11 cellular contexts compared by ENCODE assay signal in the genomic region with DNA sequence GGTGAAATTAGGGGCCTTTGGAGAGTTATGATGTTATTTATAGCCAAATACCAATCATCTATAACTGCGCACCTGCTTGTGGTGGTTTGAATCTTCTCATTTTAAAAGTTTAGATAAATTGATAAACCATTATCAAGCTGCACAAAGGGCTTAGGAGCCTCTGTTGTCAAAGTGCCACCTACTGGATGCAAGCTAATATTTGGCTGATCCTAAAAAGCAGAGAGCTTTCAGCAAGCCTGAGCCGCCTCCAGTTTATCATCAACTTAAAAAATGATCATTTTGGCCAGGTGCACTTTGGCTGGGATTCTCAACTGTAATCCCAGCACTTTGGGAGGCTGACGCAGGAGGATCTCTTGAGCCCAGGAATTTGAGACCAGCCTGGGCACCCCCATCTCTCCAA. TPM values are rescaled to one million over a fixed set of nuclear protein-coding genes. Genes with fewer than 3 reads are reported as not detected.
DNase-seq lines count a peak whose midpoint lies in the region; ATAC-seq, FAIRE-seq and TF ChIP-seq lines count a peak whose summit lies in the region.
"Had no signal": no experiment of that assay in that cellular context is flagged by ENCODE, and none has a peak within 500 bp of the region (broad histone marks: within the 10 kb centered on the region; RNA-seq: fewer than 3 reads in every experiment).

No MANE protein-coding gene starts in this region.

- H2BK120ac ChIP-seq in IMR-90 (ENCODE audit: low read depth, low read length): no peak overlapping the region

- intact Hi-C loops in IMR-90 (cut with micrococcal nuclease): no loop called here

- CTCF ChIA-PET in IMR-90 (lab: Yijun Ruan, JAX): interaction anchor here (1.3 kb wide), 1 partner anchor 13 kb away, joined by 3 read pairs; no protein-coding TSS in a partner anchor

- dilution Hi-C loops in IMR-90 (cut with HindIII; ENCODE audit: low sequenced_read_pairs, unreplicated experiment): no loop called here

- H3K4me2 ChIP-seq in IMR-90 (ENCODE audit: low read depth, low read length): no peak overlapping the region

- H3K4me3 ChIP-seq in IMR-90 (ENCODE audit: insufficient read depth, low read depth, low read length) (no peak overlapping the region), astrocyte of the cerebellum (ENCODE audit: low read depth, low read length) (no peak overlapping the region), liver (ENCODE audit: low read depth in 1 of 3, low read length in 3 of 3) (peak overlapping the region in 2 of 3 donors; percentile 37 to 49)

- DNase-seq in D721Med (ENCODE audit: insufficient read length, low spot score) (no peak), IMR-90 (peak; percentile 30), astrocyte of the cerebellum (ENCODE audit: low read depth) (no peak), GM19238 (ENCODE audit: insufficient read length, low spot score) (no peak), erythroblast (lab: John Stamatoyannopoulos, UW) (no peak)
- DNase-seq in activated T-cell treated with anti-CD3 and anti-CD28 coated beads, Interleukin-2, amount 50 U/mL, for 4 hours: no peak

- H3K9me3 Mint-ChIP-seq in activated T-cell treated with anti-CD3 and anti-CD28 coated beads, Interleukin-2, amount 50 U/mL, for 4 hours: no peaks in the 10 kb centered on the region
- H3K9me3 Mint-ChIP-seq: activated naive CD4-positive, alpha-beta T cell treated with anti-CD3 and anti-CD28 coated beads, Interleukin-2, amount 50 U/mL, for 72 hours had no signal

- BruUV-seq in IMR-90 (replicated peaks; lab: Mats Ljungman, UMichigan): no TSS peak

- no peak for FAIRE-seq in D721Med (lab: Jason Lieb, UNC)
- FAIRE-seq: G401.6 had no signal

- H3K4ac ChIP-seq in IMR-90 (ENCODE audit: low read depth, low read length): no peak overlapping the region

- H3K14ac ChIP-seq in IMR-90 (replicated peaks; ENCODE audit: low read depth, low read length): no peak overlapping the region

- H3K4me1 Mint-ChIP-seq in activated T-cell treated with anti-CD3 and anti-CD28 coated beads, Interleukin-2, amount 50 U/mL, for 4 hours (ENCODE audit: low read depth): no peaks in the 10 kb centered on the region

- TF ChIP-seq POLR2A in IMR-90 (IDR thresholded peaks at IDR 0.05; ENCODE audit: low read depth, low read length) (no peak), erythroblast (IDR thresholded peaks at IDR 0.05; ENCODE audit: low read length) (no peak)

- no peaks in the 10 kb centered on the region for H3K36me3 Mint-ChIP-seq in activated T-cell treated with anti-CD3 and anti-CD28 coated beads, Interleukin-2, amount 50 U/mL, for 4 hours (ENCODE audit: insufficient read depth)
- H3K36me3 Mint-ChIP-seq: activated naive CD4-positive, alpha-beta T cell treated with anti-CD3 and anti-CD28 coated beads, Interleukin-2, amount 50 U/mL, for 72 hours had no signal

- H3K9me1 ChIP-seq in IMR-90 (ENCODE audit: insufficient read depth, low read length): no peaks in the 10 kb centered on the region

- H3K18ac ChIP-seq in IMR-90 (ENCODE audit: low read depth, low read length): no peak overlapping the region

- H2BK20ac ChIP-seq in IMR-90 (ENCODE audit: low read depth, low read length): no peak overlapping the region

- 0 out of 2 replicates have a peak, but pooled peaks have one; percentile 25 for TF ChIP-seq RAD21 in IMR-90 (IDR thresholded peaks at IDR 0.05; ENCODE audit: low read length)
- peak; percentile 68 to 71 for TF ChIP-seq RAD21 in liver (IDR thresholded peaks at IDR 0.05)

- H4K91ac ChIP-seq in IMR-90 (ENCODE audit: insufficient read depth, low read depth, low read length): no peak overlapping the region

- WGBS in IMR-90 (ENCODE audit: extremely low coverage in 2 of 2, insufficient read length in 1 of 2), 2 experiments: no CpG with 5 or more reads among the region's 3 CpGs
- 37% methylated on average over 3 of the region's 3 CpGs for WGBS in liver

- H3K9ac ChIP-seq in IMR-90 (ENCODE audit: low read depth, low read length) (no peak overlapping the region), liver (ENCODE audit: low read depth in 1 of 2, low read length in 2 of 2) (peak overlapping the region in 1 of 2 donors; percentile 69)

- no peak overlapping the region for H4K8ac ChIP-seq in IMR-90 (ENCODE audit: low read depth in 2 of 2, low read length in 2 of 2)

- peaks cover 3% of the 10 kb centered on the region for H3K4me1 ChIP-seq in IMR-90 (ENCODE audit: control insufficient read depth, insufficient read depth, low read length)
- peaks cover 12 to 52% (median 40%) of the 10 kb centered on the region in 4 donors for H3K4me1 ChIP-seq in liver (ENCODE audit: control insufficient read depth in 4 of 4, insufficient read depth in 4 of 4, low read length in 3 of 4)

- H3K27ac ChIP-seq in IMR-90 (ENCODE audit: insufficient read depth, low read length): no peak overlapping the region
- peak overlapping the region; percentile 16 to 77 for H3K27ac ChIP-seq in liver (ENCODE audit: low read depth in 1 of 2, low read length in 2 of 2)

- H3K4me3 Mint-ChIP-seq in activated T-cell treated with anti-CD3 and anti-CD28 coated beads, Interleukin-2, amount 50 U/mL, for 4 hours: no peak overlapping the region

- no peak overlapping the region for H3K56ac ChIP-seq in IMR-90 (ENCODE audit: extremely low read depth, insufficient read depth, low read length)

- no peaks in the 10 kb centered on the region for H3K79me1 ChIP-seq in IMR-90 (ENCODE audit: low read depth in 1 of 2, low read length in 2 of 2)

- no peak overlapping the region for H2AK9ac ChIP-seq in IMR-90 (replicated peaks; ENCODE audit: low read depth, low read length, poor library complexity)

- no peak overlapping the region for H3K23ac ChIP-seq in IMR-90 (ENCODE audit: low read depth, low read length)

- H3K36me3 ChIP-seq in IMR-90 (ENCODE audit: control insufficient read depth, insufficient read depth, low read length): no peaks in the 10 kb centered on the region
- H3K36me3 ChIP-seq in liver (ENCODE audit: control insufficient read depth in 4 of 4, insufficient read depth in 3 of 4, low read depth in 1 of 4, low read length in 3 of 4): no peaks in the 10 kb centered on the region

- POLR2A ChIA-PET in IMR-90 (lab: Charles Lee; ENCODE audit: unreplicated experiment): no interaction called here

- in situ Hi-C loops in IMR-90 (cut with MboI; ENCODE audit: low sequenced_read_pairs) (no loop called here), astrocyte of the cerebellum (cut with HindIII; ENCODE audit: low sequenced_read_pairs) (no loop called here)

- no peak overlapping the region for H2BK5ac ChIP-seq in IMR-90 (ENCODE audit: low read depth, low read length, poor library complexity, severe bottlenecking)

- no peak overlapping the region for H2AK5ac ChIP-seq in IMR-90 (ENCODE audit: low read depth, low read length)

- H3K9me3 ChIP-seq in IMR-90 (ENCODE audit: control insufficient read depth, insufficient read depth, low read length): no peaks in the 10 kb centered on the region
- no peaks in the 10 kb centered on the region for H3K9me3 ChIP-seq in liver (ENCODE audit: control insufficient read depth in 4 of 4, low read length in 3 of 4)

- ATAC-seq in IMR-90 (ENCODE audit: low read depth) (no peak), GM18519 (IDR thresholded peaks at IDR 0.05; ENCODE audit: low FRiP score, unreplicated experiment) (no peak)
- ATAC-seq in activated T-cell treated with anti-CD3 and anti-CD28 coated beads, Interleukin-2, amount 50 U/mL, for 4 hours: no peak
- ATAC-seq: activated CD4-positive, CD25-positive, alpha-beta regulatory T cell treated with anti-CD3 and anti-CD28 coated beads, Interleukin-2, amount 50 U/mL, for 24 hours; activated naive CD4-positive, alpha-beta T cell treated with anti-CD3 and anti-CD28 coated beads, Interleukin-2, amount 50 U/mL, for 72 hours had no signal

- peaks cover 1% of the 10 kb centered on the region; the same call in 1 of the 2 replicates for H3K27me3 ChIP-seq in IMR-90 (ENCODE audit: control insufficient read depth, insufficient read depth, low read length)
- no peaks in the 10 kb centered on the region for H3K27me3 ChIP-seq in liver (ENCODE audit: control insufficient read depth in 4 of 4, insufficient read depth in 4 of 4, low read length in 3 of 4)

- no peak overlapping the region for H4K5ac ChIP-seq in IMR-90 (ENCODE audit: low read depth, low read length)

- no peak overlapping the region for H2BK15ac ChIP-seq in IMR-90 (ENCODE audit: low read depth, low read length)

- TF ChIP-seq CTCF in D721Med (IDR thresholded peaks at IDR 0.05; ENCODE audit: insufficient read depth, missing control alignments) (peak; percentile 13), IMR-90 (conservative IDR thresholded peaks at IDR 0.05; ENCODE audit: low read depth, low read length) (peak; percentile 32; the same call in 1 of the 2 replicates), astrocyte of the cerebellum (IDR thresholded peaks at IDR 0.05; ENCODE audit: low read depth, low read length, missing control alignments) (peak; percentile 48), liver (IDR thresholded peaks at IDR 0.05; ENCODE audit: low read depth, low read length, missing input control) (peak; percentile 52)

- H2AFZ ChIP-seq in IMR-90 (replicated peaks; ENCODE audit: low read length, poor library complexity): no peak overlapping the region

- no peaks in the 10 kb centered on the region for H4K20me1 ChIP-seq in IMR-90 (ENCODE audit: insufficient read depth, low read length)

- peaks cover 6% of the 10 kb centered on the region for H3K27me3 Mint-ChIP-seq in activated T-cell treated with anti-CD3 and anti-CD28 coated beads, Interleukin-2, amount 50 U/mL, for 4 hours (ENCODE audit: low read depth)

TF ChIP-seq in IMR-90, 13 proteins besides CTCF, POLR2A, EP300 and RAD21 (continues in another document):
- TF ChIP-seq RCOR1 (IDR thresholded peaks at IDR 0.05; ENCODE audit: insufficient replicate concordance, low read length): no peak

TF ChIP-seq in liver, 16 proteins besides CTCF, POLR2A, EP300 and RAD21:
- peak in 1 of 2 donors; percentile 40 for TF ChIP-seq HNF4A (conservative IDR thresholded peaks at IDR 0.05)
- no peak for TF ChIP-seq YY1 (IDR thresholded peaks at IDR 0.05)

RNA-seq across cellular contexts. Expression of a gene that starts 58.5 kb away (rescaled TPM):
- total RNA-seq in IMR-90 (2012; rRNA removed) (11.1 and 13.9 TPM in 2 replicates), liver (10 to 100 TPM in 1 of 2 donors, 1 to 10 TPM in 1; 8.8 to 29.7 TPM)
- polyA plus RNA-seq in IMR-90 (2012; rRNA removed) (7.3 and 9.7 TPM in 2 replicates), liver (1 to 10 TPM; 4.3 to 7.5 TPM)
- 3.4 and 8.9 TPM in 2 replicates for polyA plus RNA-seq in IMR-90 (2012; cell fraction: cytosol; rRNA removed)
- polyA plus RNA-seq in IMR-90 (2012; cell fraction: nucleus; rRNA removed; ENCODE audit: low replicate concordance): 20.5 and 29.3 TPM in 2 replicates
- 10 to 100 TPM; 39.5 to 63.8 (median 45.1) TPM for total RNA-seq in activated T-cell treated with anti-CD3 and anti-CD28 coated beads, Interleukin-2, amount 50 U/mL, for 4 hours

Comparison
In these comparisons a context has a peak if more than half of its experiments do, and no peak if none do; other contexts are left out.
1. H3K4me3 ChIP-seq: peak in liver (2 of 3); none in IMR-90 (single experiment) and astrocyte of the cerebellum (single experiment).
2. Peak in every context shown above with its lines, with median percentiles within 50 percentile points of each other: CTCF ChIP-seq.